Comparison of ENCODE assay signal across 8 cellular contexts in the genomic region with DNA sequence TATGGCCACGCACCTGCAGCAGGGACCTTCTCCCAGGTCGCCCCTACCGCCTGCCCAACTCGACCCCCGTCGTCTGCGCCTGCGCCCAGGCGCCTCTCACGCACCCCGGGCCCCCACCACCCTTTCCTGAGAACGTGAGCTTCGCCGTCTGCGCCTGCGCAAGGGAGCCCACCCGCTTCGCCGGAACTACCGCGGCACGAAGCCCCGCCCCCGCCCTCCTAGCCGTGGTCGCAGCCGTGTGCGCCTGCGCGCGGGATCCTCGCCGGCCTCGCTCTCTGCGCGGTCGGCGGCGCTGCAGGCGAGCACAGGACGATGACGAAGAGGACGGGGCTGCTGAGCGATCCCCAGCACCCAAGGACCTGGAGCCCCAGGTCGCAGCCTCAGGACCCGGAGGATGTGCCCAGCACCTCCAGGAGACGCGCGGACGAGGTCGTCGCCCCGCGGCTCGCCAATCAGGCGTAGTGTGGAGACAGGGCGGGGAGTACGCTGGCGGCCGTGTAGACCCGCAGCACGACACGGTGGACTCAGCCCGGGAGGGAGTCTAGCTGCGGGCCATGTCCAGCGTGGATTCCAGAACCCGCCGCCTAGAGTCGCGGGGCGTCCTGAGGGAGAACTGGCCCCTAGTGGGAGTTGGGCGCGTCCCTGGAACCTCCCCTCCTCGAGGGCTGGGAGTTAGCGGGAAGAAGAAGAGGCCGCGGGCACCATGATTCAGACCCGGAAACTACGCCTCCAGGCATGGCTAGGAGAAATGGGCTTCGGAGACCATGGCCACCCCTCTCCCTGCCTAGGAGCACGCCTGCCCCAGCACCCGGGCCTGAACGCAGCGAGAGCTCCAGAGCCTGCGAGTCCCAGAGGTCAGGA.
DNase-seq lines count a peak whose midpoint lies in the region; ATAC-seq lines count a peak whose summit lies in the region.

No MANE protein-coding gene starts in this region.

- peaks cover 8 to 40% of the 10 kb centered on the region in 2 donors for H3K27me3 Mint-ChIP-seq in effector memory CD8-positive, alpha-beta T cell

- peak; percentile 38 for DNase-seq in activated CD8-positive, alpha-beta memory T cell treated with anti-CD3 and anti-CD28 coated beads, Interleukin-2, amount 50 U/mL, for 1 hour (ENCODE audit: extremely low read depth)
- DNase-seq in effector memory CD8-positive, alpha-beta T cell, result peak; percentile 47 to 62 (median 57)
- DNase-seq in mucosa of gallbladder (ENCODE audit: low spot score), result peak; percentile 70
- peak; percentile 45 to 66 for DNase-seq in stimulated activated CD8-positive, alpha-beta memory T cell treated with anti-CD3 and anti-CD28 coated beads, Interleukin-4, amount 100 ng/mL, for 4 hours (ENCODE audit: low read depth in 2 of 2, low spot score in 1 of 2)

- ATAC-seq in HG03354 (IDR thresholded peaks at IDR 0.05; ENCODE audit: poor library complexity, severe bottlenecking, unreplicated experiment), result peak; percentile 84
- ATAC-seq in effector memory CD8-positive, alpha-beta T cell (replicated peaks), result peak; percentile 88
- ATAC-seq in GM19463 (IDR thresholded peaks at IDR 0.05; ENCODE audit: unreplicated experiment), result no peak
- ATAC-seq in HG02763 (IDR thresholded peaks at IDR 0.05; ENCODE audit: unreplicated experiment), result no peak
- no peak for ATAC-seq in GM18870 (IDR thresholded peaks at IDR 0.05; ENCODE audit: unreplicated experiment)

- peaks cover 8 to 10% of the 10 kb centered on the region in 2 donors for H3K4me1 Mint-ChIP-seq in effector memory CD8-positive, alpha-beta T cell (ENCODE audit: low read depth in 2 of 2)

- H3K9me3 Mint-ChIP-seq in effector memory CD8-positive, alpha-beta T cell, result peaks cover under 1 to 10% of the 10 kb centered on the region in 2 donors

- H3K27ac Mint-ChIP-seq in effector memory CD8-positive, alpha-beta T cell, result peak overlapping the region; percentile 70 to 91

- no peaks in the 10 kb centered on the region for H3K36me3 Mint-ChIP-seq in effector memory CD8-positive, alpha-beta T cell (ENCODE audit: insufficient read depth)

- peak overlapping the region; percentile 85 to 86 for H3K4me3 Mint-ChIP-seq in effector memory CD8-positive, alpha-beta T cell

Comparison
In these comparisons a context has a peak if more than half of its experiments do, and no peak if none do; other contexts are left out.
1. ATAC-seq: peak in HG03354 (single experiment) and effector memory CD8-positive, alpha-beta T cell (single experiment); none in GM19463 (single experiment), HG02763 (single experiment) and GM18870 (single experiment).
2. Peak in every context shown above with its lines, with median percentiles within 50 percentile points of each other: DNase-seq.